In the genomic region with DNA sequence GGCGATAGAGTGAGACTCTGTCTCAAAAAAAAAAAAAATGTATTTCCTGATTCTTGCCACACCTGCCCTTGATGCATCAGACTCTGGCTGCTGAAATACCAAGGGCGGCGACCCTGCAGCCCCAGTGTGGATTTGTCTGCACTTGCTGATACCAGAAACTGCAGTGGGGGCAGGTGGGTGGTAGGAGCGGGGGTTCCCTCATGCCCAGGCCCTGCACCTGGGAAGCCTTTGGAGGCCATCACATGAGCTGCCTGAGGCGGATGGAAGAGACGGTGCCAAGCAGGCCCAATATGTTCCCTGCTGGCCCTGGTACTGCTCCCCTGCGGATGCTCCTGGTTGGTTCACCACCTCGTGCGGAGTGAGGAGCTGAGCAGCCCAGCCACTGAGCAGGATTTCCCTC, we compare ENCODE assay signal across 15 cellular contexts. TPM values are rescaled to one million over a fixed set of nuclear protein-coding genes. Genes with fewer than 3 reads are reported as not detected.
DNase-seq lines count a peak whose midpoint lies in the region; ATAC-seq, FAIRE-seq and TF ChIP-seq lines count a peak whose summit lies in the region.
"Had no signal": no experiment of that assay in that cellular context is flagged by ENCODE, and none has a peak within 500 bp of the region (broad histone marks: within the 10 kb centered on the region; RNA-seq: fewer than 3 reads in every experiment).

No MANE protein-coding gene starts in this region.

- no peak for TF ChIP-seq CTCF in mucosa of descending colon (IDR thresholded peaks at IDR 0.05)
- no peak for TF ChIP-seq CTCF in progenitor cell of endocrine pancreas (IDR thresholded peaks at IDR 0.05; ENCODE audit: unreplicated experiment)
- no peak for TF ChIP-seq CTCF in adrenal gland (IDR thresholded peaks at IDR 0.05)

- H3K27ac ChIP-seq in adrenal gland = no peak overlapping the region

- no peak for TF ChIP-seq POLR2A in adrenal gland (IDR thresholded peaks at IDR 0.05)

- H3K4me1 Mint-ChIP-seq in activated T-helper 1 cell treated with anti-CD3 and anti-CD28 coated beads, Interleukin-12 subunit alpha, Interleukin-12 subunit beta, Interleukin-2, Interleukin-4 antibody, amounts not matched to agents 30 ng/mL and 10 ng/mL and 1 ng/mL, durations not matched to agents 14 hours and 24 hours and 36 hours (ENCODE audit: low read depth) = peaks cover 64% of the 10 kb centered on the region
- peaks cover 7% of the 10 kb centered on the region for H3K4me1 Mint-ChIP-seq in progenitor cell of endocrine pancreas (ENCODE audit: low read depth)

- H3K9me3 Mint-ChIP-seq in activated T-helper 1 cell treated with anti-CD3 and anti-CD28 coated beads, Interleukin-12 subunit alpha, Interleukin-12 subunit beta, Interleukin-2, Interleukin-4 antibody, amounts not matched to agents 30 ng/mL and 10 ng/mL and 1 ng/mL, durations not matched to agents 14 hours and 24 hours and 36 hours = peaks cover 8% of the 10 kb centered on the region
- no peaks in the 10 kb centered on the region for H3K9me3 Mint-ChIP-seq in progenitor cell of endocrine pancreas (ENCODE audit: low read depth)

- FAIRE-seq in HTR-8/SVneo (lab: Jason Lieb, UNC) = no peak
- FAIRE-seq: endothelial cell of umbilical vein, GM18507, pancreas had no signal

- intact Hi-C loops in activated T-helper 1 cell treated with anti-CD3 and anti-CD28 coated beads, Interleukin-12 subunit alpha, Interleukin-12 subunit beta, Interleukin-2, Interleukin-4 antibody, amounts not matched to agents 30 ng/mL and 10 ng/mL and 1 ng/mL, durations not matched to agents 14 hours and 24 hours and 36 hours (cut with micrococcal nuclease) = loop anchor here (5.0 kb wide), 1 partner anchor 155 kb away; no protein-coding TSS in a partner anchor
- intact Hi-C loops in mucosa of descending colon (cut with DNase I, micrococcal nuclease) = no loop called here
- intact Hi-C loops in adrenal gland (cut with DNase I) = no loop called here

- WGBS in adrenal gland, 4 donors = 82 to 89% (median 88%) methylated on average over 8 to 9 of the region's 9 CpGs

- no peak overlapping the region for H3K4me3 ChIP-seq in mucosa of descending colon
- H3K4me3 ChIP-seq in adrenal gland = no peak overlapping the region
- H3K4me3 ChIP-seq: pancreas had no signal

- H3K4me1 ChIP-seq in mucosa of descending colon (ENCODE audit: low read depth) (peaks cover 28% of the 10 kb centered on the region), adrenal gland (replicated peaks in 1 of 2) (peaks cover 0 to 13% of the 10 kb centered on the region in 2 donors)

- H3K27ac Mint-ChIP-seq in activated T-helper 1 cell treated with anti-CD3 and anti-CD28 coated beads, Interleukin-12 subunit alpha, Interleukin-12 subunit beta, Interleukin-2, Interleukin-4 antibody, amounts not matched to agents 30 ng/mL and 10 ng/mL and 1 ng/mL, durations not matched to agents 14 hours and 24 hours and 36 hours = peak overlapping the region; percentile 61
- H3K27ac Mint-ChIP-seq in progenitor cell of endocrine pancreas = no peak overlapping the region

- no peak overlapping the region for H3K4me3 Mint-ChIP-seq in activated T-helper 1 cell treated with anti-CD3 and anti-CD28 coated beads, Interleukin-12 subunit alpha, Interleukin-12 subunit beta, Interleukin-2, Interleukin-4 antibody, amounts not matched to agents 30 ng/mL and 10 ng/mL and 1 ng/mL, durations not matched to agents 14 hours and 24 hours and 36 hours
- H3K4me3 Mint-ChIP-seq in progenitor cell of endocrine pancreas (ENCODE audit: low read depth) = no peak overlapping the region

- DNase-seq in CD1c-positive myeloid dendritic cell (ENCODE audit: extremely low spot score) (peak; percentile 20), HT-29 (ENCODE audit: low spot score) (peak; percentile 33), mucosa of descending colon (peak in 1 of 3 donors; percentile 54), progenitor cell of endocrine pancreas (ENCODE audit: low spot score, unreplicated experiment) (no peak), HTR-8/SVneo (ENCODE audit: insufficient read length, low spot score) (no peak), NCI-H2081 treated with DMSO at 0.1 percent for 48 hours (lab: John Stamatoyannopoulos, UW) (no peak), adrenal gland (no peak)
- no peak for DNase-seq in activated T-helper 1 cell treated with anti-CD3 and anti-CD28 coated beads, Interleukin-12 subunit alpha, Interleukin-12 subunit beta, Interleukin-2, Interleukin-4 antibody, amounts not matched to agents 30 ng/mL and 10 ng/mL and 1 ng/mL, durations not matched to agents 14 hours and 24 hours and 36 hours (ENCODE audit: low spot score)
- DNase-seq: amygdala, DMS79 treated with DMSO at 0.1 percent for 48 hours, islet precursor cell, NCI-H526, pancreas had no signal

- H3K27me3 ChIP-seq in adrenal gland = no peaks in the 10 kb centered on the region
- H3K27me3 ChIP-seq: pancreas had no signal

- peak; percentile 24 for ATAC-seq in mucosa of descending colon
- ATAC-seq: pancreas had no signal

- H3K9me3 ChIP-seq in mucosa of descending colon (no peaks in the 10 kb centered on the region), adrenal gland (replicated peaks in 1 of 3) (no peaks in the 10 kb centered on the region)
- H3K9me3 ChIP-seq: pancreas had no signal

- peaks cover 6% of the 10 kb centered on the region for H3K36me3 ChIP-seq in mucosa of descending colon (ENCODE audit: low read depth)
- peaks cover 0 to 20% of the 10 kb centered on the region in 2 donors for H3K36me3 ChIP-seq in adrenal gland (replicated peaks in 1 of 2)

- peaks cover 54% of the 10 kb centered on the region for H3K36me3 Mint-ChIP-seq in activated T-helper 1 cell treated with anti-CD3 and anti-CD28 coated beads, Interleukin-12 subunit alpha, Interleukin-12 subunit beta, Interleukin-2, Interleukin-4 antibody, amounts not matched to agents 30 ng/mL and 10 ng/mL and 1 ng/mL, durations not matched to agents 14 hours and 24 hours and 36 hours (ENCODE audit: low read depth)
- H3K36me3 Mint-ChIP-seq in progenitor cell of endocrine pancreas (ENCODE audit: insufficient read depth) = peaks cover 34% of the 10 kb centered on the region

- no peaks in the 10 kb centered on the region for H3K27me3 Mint-ChIP-seq in activated T-helper 1 cell treated with anti-CD3 and anti-CD28 coated beads, Interleukin-12 subunit alpha, Interleukin-12 subunit beta, Interleukin-2, Interleukin-4 antibody, amounts not matched to agents 30 ng/mL and 10 ng/mL and 1 ng/mL, durations not matched to agents 14 hours and 24 hours and 36 hours (ENCODE audit: insufficient read depth)
- H3K27me3 Mint-ChIP-seq in progenitor cell of endocrine pancreas = no peaks in the 10 kb centered on the region

RNA-seq across cellular contexts. Expression of gene MARF1, which starts 50.6 kb away (rescaled TPM):
- total RNA-seq in HT-29 (2014; rRNA removed; shearing (Covaris generic)) = 3.3 and 4.5 TPM in 2 replicates
- total RNA-seq in activated T-helper 1 cell treated with anti-CD3 and anti-CD28 coated beads, Interleukin-12 subunit alpha, Interleukin-12 subunit beta, Interleukin-2, Interleukin-4 antibody, amounts not matched to agents 30 ng/mL and 10 ng/mL and 1 ng/mL, durations not matched to agents 14 hours and 24 hours and 36 hours = 58.8 and 58.9 TPM in 2 replicates
- 100 to 1,000 TPM in 1 of 3 donors, 10 to 100 TPM in 2; 60.1 to 162 (median 90.9) TPM for total RNA-seq in mucosa of descending colon
- 67.5 and 71.9 TPM in 2 replicates for total RNA-seq in progenitor cell of endocrine pancreas
- total RNA-seq in adrenal gland = 10 to 100 TPM; 29.6 to 77.9 (median 38.4) TPM
- polyA plus RNA-seq in adrenal gland = 10 to 100 TPM; 13.2 to 32.6 (median 21.5) TPM

RNA-seq across cellular contexts. Expression of gene NDE1, which starts 57.7 kb away (rescaled TPM):
- total RNA-seq in HT-29 (2014; rRNA removed; shearing (Covaris generic)) = 35.5 and 41.2 TPM in 2 replicates
- total RNA-seq in activated T-helper 1 cell treated with anti-CD3 and anti-CD28 coated beads, Interleukin-12 subunit alpha, Interleukin-12 subunit beta, Interleukin-2, Interleukin-4 antibody, amounts not matched to agents 30 ng/mL and 10 ng/mL and 1 ng/mL, durations not matched to agents 14 hours and 24 hours and 36 hours = 87.4 and 91.8 TPM in 2 replicates
- total RNA-seq in mucosa of descending colon (10 to 100 TPM; 27.2 to 46.6 (median 33.9) TPM), progenitor cell of endocrine pancreas (42.5 and 46.0 TPM in 2 replicates), adrenal gland (10 to 100 TPM in 7 of 8 donors, 1 to 10 TPM in 1; 6.3 to 21.6 (median 19.6) TPM)
- 10 to 100 TPM in 1 of 3 donors, 1 to 10 TPM in 2; 3.1 to 10.9 (median 9.3) TPM for polyA plus RNA-seq in adrenal gland

Comparison
In these comparisons a context has a peak if more than half of its experiments do, and no peak if none do; other contexts are left out.
1. DNase-seq: peak in CD1c-positive myeloid dendritic cell (single experiment) and HT-29 (single experiment); none in activated T-helper 1 cell treated with anti-CD3 and anti-CD28 coated beads, Interleukin-12 subunit alpha, Interleukin-12 subunit beta, Interleukin-2, Interleukin-4 antibody, amounts not matched to agents 30 ng/mL and 10 ng/mL and 1 ng/mL, durations not matched to agents 14 hours and 24 hours and 36 hours (single experiment), progenitor cell of endocrine pancreas (single experiment), HTR-8/SVneo (single experiment), NCI-H2081 treated with DMSO at 0.1 percent for 48 hours (single experiment) and adrenal gland (0 of 7).